Comparison of ENCODE assay signal across 8 cellular contexts in genomic region chr2:172555272-172555521, GRCh38. TPM values are rescaled to one million over a fixed set of nuclear protein-coding genes. Genes with fewer than 3 reads are reported as not detected.
DNase-seq lines count a peak whose midpoint lies in the region; ATAC-seq, FAIRE-seq and TF ChIP-seq lines count a peak whose summit lies in the region.

No MANE protein-coding gene starts in this region.

- no peaks in the 10 kb centered on the region for H4K20me1 ChIP-seq in GM23248 (ENCODE audit: insufficient read depth)

- H3K4me3 Mint-ChIP-seq in activated CD8-positive, alpha-beta T cell treated with anti-CD3 and anti-CD28 coated beads for 36 hours: peak overlapping the region; percentile 94

- POLR2A ChIA-PET in activated CD8-positive, alpha-beta T cell treated with anti-CD3 and anti-CD28 coated beads for 36 hours (lab: Charles Lee): interaction anchor here (0.7 to 1.3 kb wide), 8 partner anchors 14 to 143 kb away, joined by 3 to 4 read pairs (median 3); no protein-coding TSS in a partner anchor

- peaks cover 3% of the 10 kb centered on the region for H3K27me3 Mint-ChIP-seq in activated CD8-positive, alpha-beta T cell treated with anti-CD3 and anti-CD28 coated beads for 36 hours

- no peak for TF ChIP-seq POLR2A in tibial nerve (IDR thresholded peaks at IDR 0.05)
- TF ChIP-seq POLR2A in H54 (IDR thresholded peaks at IDR 0.05; ENCODE audit: low read depth, low read length): no peak

- H3K9ac ChIP-seq in GM23248 (peak overlapping the region; percentile 87), kidney (ENCODE audit: low read length in 2 of 2) (peak overlapping the region; percentile 65 to 79)

- no peaks in the 10 kb centered on the region for H3K9me3 ChIP-seq in GM23248 (ENCODE audit: low read depth)
- H3K9me3 ChIP-seq in kidney (ENCODE audit: control insufficient read depth in 1 of 2, low read length in 2 of 2): no peaks in the 10 kb centered on the region
- H3K9me3 ChIP-seq in tibial nerve: no peaks in the 10 kb centered on the region

- DNase-seq in GM23248 (no peak), kidney (no peak), tibial nerve (ENCODE audit: low spot score in 2 of 2) (no peak), SIG-M5 treated with dmso at 0.1 percent for 504 hours (lab: John Stamatoyannopoulos, UW; ENCODE audit: unreplicated experiment) (no peak), H54 (ENCODE audit: insufficient read length, low spot score) (no peak), omental fat pad (ENCODE audit: low spot score) (no peak)
- no peak for DNase-seq in activated CD8-positive, alpha-beta T cell treated with anti-CD3 and anti-CD28 coated beads for 36 hours

- H3K9me3 Mint-ChIP-seq in activated CD8-positive, alpha-beta T cell treated with anti-CD3 and anti-CD28 coated beads for 36 hours: no peaks in the 10 kb centered on the region

- FAIRE-seq in kidney (lab: Jason Lieb, UNC): no peak
- FAIRE-seq in H54 (lab: Jason Lieb, UNC): no peak

- peaks cover 57% of the 10 kb centered on the region for H3K36me3 Mint-ChIP-seq in activated CD8-positive, alpha-beta T cell treated with anti-CD3 and anti-CD28 coated beads for 36 hours (ENCODE audit: low read depth)

- H3K9me2 ChIP-seq in GM23248 (ENCODE audit: insufficient read depth): no peaks in the 10 kb centered on the region

- peaks cover 48% of the 10 kb centered on the region for H3K4me1 Mint-ChIP-seq in activated CD8-positive, alpha-beta T cell treated with anti-CD3 and anti-CD28 coated beads for 36 hours (ENCODE audit: low read depth)

- H3K27ac ChIP-seq in ACC112 (ENCODE audit: low read depth, low read length) (peak overlapping the region; percentile 87), GM23248 (peak overlapping the region; percentile 63), kidney (ENCODE audit: low read depth in 2 of 2, low read length in 2 of 2) (peak overlapping the region; percentile 69 to 92), tibial nerve (peak overlapping the region in 3 of 4 donors; percentile 84 to 95 (median 91))

- H3K27ac Mint-ChIP-seq in activated CD8-positive, alpha-beta T cell treated with anti-CD3 and anti-CD28 coated beads for 36 hours: peak overlapping the region; percentile 97

- H2AFZ ChIP-seq in ACC112 (ENCODE audit: low read length, unreplicated experiment) (peak overlapping the region; percentile 55), GM23248 (peak overlapping the region; percentile 88)

- in situ Hi-C loops in GM23248 (cut with MboI): no loop called here

- 12 to 17% methylated on average over 8 of the region's 8 CpGs for WGBS in GM23248 (ENCODE audit: low coverage in 1 of 2, low lambda C conversion rate in 2 of 2, missing lambda C conversion rate in 2 of 2), 2 experiments
- WGBS in tibial nerve, 2 donors: 16 to 21% methylated on average over 3 to 8 of the region's 8 CpGs

- CTCF ChIA-PET in activated CD8-positive, alpha-beta T cell treated with anti-CD3 and anti-CD28 coated beads for 36 hours (lab: Charles Lee): interaction anchor here (0.7 to 1.3 kb wide), 3 partner anchors 10 to 154 kb away, joined by 3 read pairs; no protein-coding TSS in a partner anchor

- H3K27me3 ChIP-seq in ACC112 (ENCODE audit: insufficient read depth, low read length) (no peaks in the 10 kb centered on the region), GM23248 (replicated peaks; ENCODE audit: insufficient read depth) (no peaks in the 10 kb centered on the region), tibial nerve (no peaks in the 10 kb centered on the region)

- TF ChIP-seq CTCF in activated CD8-positive, alpha-beta T cell treated with anti-CD3 and anti-CD28 coated beads for 36 hours (IDR thresholded peaks at IDR 0.05): no peak
- TF ChIP-seq CTCF in kidney (IDR thresholded peaks at IDR 0.05; ENCODE audit: borderline replicate concordance, extremely low read depth, insufficient read depth) (no peak), tibial nerve (IDR thresholded peaks at IDR 0.05) (no peak), omental fat pad (IDR thresholded peaks at IDR 0.05) (no peak)

- no peaks in the 10 kb centered on the region for H3K36me3 ChIP-seq in ACC112 (ENCODE audit: insufficient read depth, low read length)
- H3K36me3 ChIP-seq in GM23248 (ENCODE audit: low read depth): no peaks in the 10 kb centered on the region
- H3K36me3 ChIP-seq in kidney (ENCODE audit: control insufficient read depth in 1 of 2, insufficient read depth in 2 of 2, low read length in 2 of 2): no peaks in the 10 kb centered on the region
- peaks cover 0 to 5% (median 0%) of the 10 kb centered on the region in 3 donors for H3K36me3 ChIP-seq in tibial nerve

- peak; percentile 29 for ATAC-seq in activated CD8-positive, alpha-beta T cell treated with anti-CD3 and anti-CD28 coated beads for 36 hours
- no peak for ATAC-seq in omental fat pad (ENCODE audit: low FRiP score)

- H3K4me1 ChIP-seq in ACC112 (ENCODE audit: control insufficient read depth, insufficient read depth, low read length, unreplicated experiment) (peaks cover 45% of the 10 kb centered on the region), GM23248 (ENCODE audit: insufficient read depth) (peaks cover 38% of the 10 kb centered on the region), kidney (ENCODE audit: control insufficient read depth in 1 of 2, insufficient read depth in 1 of 2, low read depth in 1 of 2, low read length in 2 of 2) (peaks cover 5 to 8% of the 10 kb centered on the region in 2 donors), tibial nerve (peaks cover 0 to 23% (median 9%) of the 10 kb centered on the region in 4 donors)

- peak overlapping the region; percentile 96 for H3K4me3 ChIP-seq in ACC112 (ENCODE audit: low read depth, low read length)
- peak overlapping the region; percentile 91 for H3K4me3 ChIP-seq in GM23248
- peak overlapping the region; percentile 91 for H3K4me3 ChIP-seq in kidney (ENCODE audit: low read length in 2 of 2)
- peak overlapping the region; percentile 64 to 95 (median 84) for H3K4me3 ChIP-seq in tibial nerve

- H3K4me2 ChIP-seq in GM23248 (ENCODE audit: unreplicated experiment): peak overlapping the region; percentile 81

- peaks cover 49% of the 10 kb centered on the region for H3K79me2 ChIP-seq in ACC112 (ENCODE audit: control insufficient read depth, insufficient read depth, low read length, unreplicated experiment)
- peaks cover 52% of the 10 kb centered on the region for H3K79me2 ChIP-seq in GM23248 (ENCODE audit: insufficient read depth)

- peaks cover 24% of the 10 kb centered on the region for H3F3A ChIP-seq in GM23248 (ENCODE audit: insufficient read depth)

- intact Hi-C loops in activated CD8-positive, alpha-beta T cell treated with anti-CD3 and anti-CD28 coated beads for 36 hours (cut with micrococcal nuclease): no loop called here
- intact Hi-C loops in kidney (cut with DNase I): no loop called here

- TF ChIP-seq EP300 in tibial nerve (IDR thresholded peaks at IDR 0.05): no peak

RNA-seq across cellular contexts. Expression of gene PDK1, which starts 0.7 kb away (rescaled TPM):
- total RNA-seq in GM23248 (2014; rRNA removed; shearing (Covaris generic)): 22.7 and 29.0 TPM in 2 replicates
- polyA plus RNA-seq in GM23248 (2016; fragmentation: Nextera tagmentation; extraction: Ambion mirVana) (51.1 and 53.9 TPM in 2 replicates), kidney (ENCODE audit: insufficient read depth, low read depth, low replicate concordance) (4.6 TPM)
- total RNA-seq in activated CD8-positive, alpha-beta T cell treated with anti-CD3 and anti-CD28 coated beads for 36 hours: 10 to 100 TPM; 65.8 to 70.7 TPM
- total RNA-seq in kidney (19.2 TPM), tibial nerve (10 to 100 TPM; 10.4 to 25.6 (median 16.2) TPM), omental fat pad (10 to 100 TPM; 12.0 to 18.8 (median 16.8) TPM)
